Comparison of ENCODE assay signal across 8 cellular contexts in genomic region chr1:212035123-212035834, GRCh38. TPM values are rescaled to one million over a fixed set of nuclear protein-coding genes. Genes with fewer than 3 reads are reported as not detected.
DNase-seq lines count a peak whose midpoint lies in the region; ATAC-seq lines count a peak whose summit lies in the region.

Gene DTL, plus strand, starts transcription at chr1:212035748. Its CDS starts 143 bp downstream, at chr1:212035891.
Gene INTS7, minus strand, starts transcription at chr1:212035557. Its CDS starts 120 bp downstream, at chr1:212035437.

- peaks cover 52% of the 10 kb centered on the region for H3K4me1 ChIP-seq in CD4-positive, CD25-positive, alpha-beta regulatory T cell (ENCODE audit: control insufficient read depth, insufficient read depth, low read length, poor library complexity, severe bottlenecking)

- peak; percentile 97 to 100 (median 99) for DNase-seq in CD4-positive, CD25-positive, alpha-beta regulatory T cell
- peak; percentile 96 for DNase-seq in NCI-H748 treated with DMSO at 0.1 percent for 48 hours (lab: John Stamatoyannopoulos, UW)
- DNase-seq in activated CD4-positive, alpha-beta T cell treated with anti-CD3 and anti-CD28 coated beads, Interleukin-2, amount 50 U/mL, for 24 hours (ENCODE audit: low read depth in 1 of 2, low spot score in 1 of 2), result peak; percentile 94 to 99
- peak; percentile 100 for DNase-seq in dedifferentiated amniotic fluid mesenchymal stem cell (ENCODE audit: extremely low spot score)
- DNase-seq in left kidney (ENCODE audit: low read depth, low spot score), result peak; percentile 100
- peak; percentile 97 to 98 for DNase-seq in stimulated activated CD4-positive, alpha-beta T cell treated with anti-CD3 and anti-CD28 coated beads, Interleukin-2, amount 100 ng/mL, for 24 hours

- peak within 1 kb of the TSS; percentile 97 to 99 (median 98) for H3K4me3 Mint-ChIP-seq in CD4-positive, CD25-positive, alpha-beta regulatory T cell

- no peaks in the 10 kb centered on the region for H3K9me3 Mint-ChIP-seq in CD4-positive, CD25-positive, alpha-beta regulatory T cell

- H3K27me3 ChIP-seq in CD4-positive, CD25-positive, alpha-beta regulatory T cell (ENCODE audit: control insufficient read depth, insufficient read depth, low read length), result no peaks in the 10 kb centered on the region

- H3K9me3 ChIP-seq in CD4-positive, CD25-positive, alpha-beta regulatory T cell (ENCODE audit: control insufficient read depth in 2 of 2, low read length in 2 of 2), result no peaks in the 10 kb centered on the region

- peak within 1 kb of the TSS; percentile 84 for H3K27ac ChIP-seq in CD4-positive, CD25-positive, alpha-beta regulatory T cell (ENCODE audit: insufficient read depth, low read length, poor library complexity, severe bottlenecking)

- H3K36me3 Mint-ChIP-seq in CD4-positive, CD25-positive, alpha-beta regulatory T cell, result peaks cover 5% of the 10 kb centered on the region

- ATAC-seq in CD4-positive, CD25-positive, alpha-beta regulatory T cell (ENCODE audit: low read depth in 2 of 2), result peak; percentile 88
- ATAC-seq in GM19395 (IDR thresholded peaks at IDR 0.05; ENCODE audit: unreplicated experiment) (peak; percentile 80), HG03565 (IDR thresholded peaks at IDR 0.05; ENCODE audit: unreplicated experiment) (peak; percentile 57)

- peak within 1 kb of the TSS; percentile 98 for H3K4me3 ChIP-seq in CD4-positive, CD25-positive, alpha-beta regulatory T cell (ENCODE audit: low read depth, low read length)

- H3K4me1 Mint-ChIP-seq in CD4-positive, CD25-positive, alpha-beta regulatory T cell, result peaks cover 36 to 72% (median 56%) of the 10 kb centered on the region in 4 donors

- H3K27me3 Mint-ChIP-seq in CD4-positive, CD25-positive, alpha-beta regulatory T cell, result peaks cover 6% of the 10 kb centered on the region

- H3K36me3 ChIP-seq in CD4-positive, CD25-positive, alpha-beta regulatory T cell (ENCODE audit: control insufficient read depth, insufficient read depth, low read length), result no peaks in the 10 kb centered on the region

- H3K27ac Mint-ChIP-seq in CD4-positive, CD25-positive, alpha-beta regulatory T cell, result peak within 1 kb of the TSS; percentile 96 to 99 (median 97)

RNA-seq across cellular contexts. Expression of gene DTL, which starts in this region (rescaled TPM):
- 4.7 TPM for total RNA-seq in CD4-positive, CD25-positive, alpha-beta regulatory T cell
- polyA plus RNA-seq in CD4-positive, CD25-positive, alpha-beta regulatory T cell, result 1 to 10 TPM in 3 of 4 donors, under 1 TPM in 1; 0.95 to 2.4 (median 1.1) TPM

RNA-seq across cellular contexts. Expression of gene INTS7, which starts in this region (rescaled TPM):
- total RNA-seq in CD4-positive, CD25-positive, alpha-beta regulatory T cell, result 15.8 TPM
- 10 to 100 TPM; 16.4 to 20.5 (median 18.5) TPM for polyA plus RNA-seq in CD4-positive, CD25-positive, alpha-beta regulatory T cell

Comparison
In these comparisons a context has a peak if more than half of its experiments do, and no peak if none do; other contexts are left out.
1. Peak in every context shown above with its lines: DNase-seq, ATAC-seq, H3K4me3 ChIP-seq and H3K27ac ChIP-seq.